8 cellular contexts compared by ENCODE assay signal in the genomic region with DNA sequence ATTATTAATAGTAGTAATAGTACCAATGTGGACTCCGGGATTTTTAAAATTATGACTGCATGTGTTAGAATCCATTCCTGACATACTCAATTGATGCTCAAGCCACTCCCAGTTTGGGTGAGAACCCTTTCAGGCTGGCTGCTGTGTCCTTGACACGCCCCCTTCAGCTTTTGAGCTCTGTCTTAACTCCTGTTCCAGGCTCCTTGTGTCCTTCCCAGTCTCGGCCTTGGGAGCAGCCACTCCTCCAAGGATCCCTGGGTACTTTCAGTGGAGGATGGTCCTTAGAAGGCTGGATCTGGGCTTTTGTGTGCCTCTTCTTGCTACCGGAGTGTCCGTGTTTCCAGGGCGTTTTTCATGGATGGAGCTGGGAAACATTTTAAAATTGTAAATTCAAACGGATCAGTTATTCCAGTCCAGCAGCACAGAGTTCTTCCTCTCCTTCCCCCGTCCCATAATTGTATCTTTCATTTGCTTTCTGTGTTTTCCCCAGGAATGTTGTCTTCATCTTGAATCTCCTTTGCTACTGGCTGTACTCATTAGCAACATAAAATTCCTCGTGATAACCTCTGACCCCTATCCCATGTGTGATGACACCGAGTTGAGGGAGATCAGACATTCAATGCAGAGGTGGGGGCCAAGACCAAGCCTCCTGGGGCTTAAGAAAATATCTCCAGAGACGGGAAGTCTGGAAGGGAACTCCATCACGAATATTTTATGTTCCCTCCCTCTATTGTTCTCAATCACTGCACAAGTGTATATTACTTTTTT. TPM values are rescaled to one million over a fixed set of nuclear protein-coding genes. Genes with fewer than 3 reads are reported as not detected.
A peak's percentile ranks its signal among the peaks of the same experiment; 100 is the strongest.
DNase-seq lines count a peak whose midpoint lies in the region; ATAC-seq and TF ChIP-seq lines count a peak whose summit lies in the region.

No MANE protein-coding gene starts in this region.

- TF ChIP-seq POLR2A in right lobe of liver (IDR thresholded peaks at IDR 0.05) = no peak

- DNase-seq in activated naive CD4-positive, alpha-beta T cell treated with anti-CD3 and anti-CD28 coated beads, Interleukin-2, amount 10 ng/mL, durations not matched to agents 7 days and 5 days = no peak
- DNase-seq in activated naive CD4-positive, alpha-beta T cell (lab: John Stamatoyannopoulos, UW) = no peak
- DNase-seq in right lobe of liver (no peak), type B pancreatic cell (ENCODE audit: extremely low spot score, unreplicated experiment) (no peak), HuH-7 (ENCODE audit: low spot score) (no peak), NK-92 (lab: John Stamatoyannopoulos, UW; ENCODE audit: unreplicated experiment) (no peak)

- CTCF ChIA-PET in activated naive CD4-positive, alpha-beta T cell treated with anti-CD3 and anti-CD28 coated beads, Interleukin-2, amount 10 ng/mL, durations not matched to agents 7 days and 5 days (lab: Charles Lee) = interaction anchor here (1.2 to 2.8 kb wide), 6 partner anchors 10 to 243 kb away, joined by 3 to 22 read pairs (median 4); a partner anchor contains a TSS

- peak overlapping the region; percentile 74 to 98 (median 77) for H3K4me3 ChIP-seq in right lobe of liver

- peak overlapping the region; percentile 72 for H3K4me3 Mint-ChIP-seq in activated naive CD4-positive, alpha-beta T cell treated with anti-CD3 and anti-CD28 coated beads, Interleukin-2, amount 10 ng/mL, durations not matched to agents 7 days and 5 days
- H3K4me3 Mint-ChIP-seq in type B pancreatic cell = peak overlapping the region; percentile 79

- ATAC-seq in right lobe of liver = no peak
- ATAC-seq in HG02678 (IDR thresholded peaks at IDR 0.05; ENCODE audit: unreplicated experiment) = no peak

- H3K36me3 ChIP-seq in right lobe of liver = peaks cover 0 to 6% (median 0%) of the 10 kb centered on the region in 4 donors

- H3K9me3 Mint-ChIP-seq in activated naive CD4-positive, alpha-beta T cell treated with anti-CD3 and anti-CD28 coated beads, Interleukin-2, amount 10 ng/mL, durations not matched to agents 7 days and 5 days = no peaks in the 10 kb centered on the region
- no peaks in the 10 kb centered on the region for H3K9me3 Mint-ChIP-seq in type B pancreatic cell

- H3K27ac Mint-ChIP-seq in activated naive CD4-positive, alpha-beta T cell treated with anti-CD3 and anti-CD28 coated beads, Interleukin-2, amount 10 ng/mL, durations not matched to agents 7 days and 5 days = peak overlapping the region; percentile 83
- peak overlapping the region; percentile 7 for H3K27ac Mint-ChIP-seq in type B pancreatic cell

- peaks cover 55% of the 10 kb centered on the region for H3K4me1 Mint-ChIP-seq in activated naive CD4-positive, alpha-beta T cell treated with anti-CD3 and anti-CD28 coated beads, Interleukin-2, amount 10 ng/mL, durations not matched to agents 7 days and 5 days
- H3K4me1 Mint-ChIP-seq in type B pancreatic cell (ENCODE audit: unreplicated experiment) = peaks cover 26% of the 10 kb centered on the region

- peaks cover 0 to 11% (median 0%) of the 10 kb centered on the region in 4 donors for H3K4me1 ChIP-seq in right lobe of liver

- no peaks in the 10 kb centered on the region for H3K27me3 ChIP-seq in right lobe of liver

- WGBS in right lobe of liver (ENCODE audit: insufficient coverage, low coverage, low lambda C conversion rate, missing lambda C conversion rate) = 47% methylated on average over 11 of the region's 12 CpGs

- peak overlapping the region; percentile 72 for H3K27ac ChIP-seq in angular gyrus (ENCODE audit: low read depth, low read length)
- peak overlapping the region; percentile 75 to 98 (median 76) for H3K27ac ChIP-seq in right lobe of liver

- no peaks in the 10 kb centered on the region for H3K9me3 ChIP-seq in right lobe of liver

- intact Hi-C loops in right lobe of liver (cut with DNase I) = no loop called here

- TF ChIP-seq CTCF in right lobe of liver (IDR thresholded peaks at IDR 0.05) (no peak), type B pancreatic cell (conservative IDR thresholded peaks at IDR 0.05) (no peak)

- no peaks in the 10 kb centered on the region for H3K27me3 Mint-ChIP-seq in activated naive CD4-positive, alpha-beta T cell treated with anti-CD3 and anti-CD28 coated beads, Interleukin-2, amount 10 ng/mL, durations not matched to agents 7 days and 5 days
- H3K27me3 Mint-ChIP-seq in type B pancreatic cell = no peaks in the 10 kb centered on the region

- H3K36me3 Mint-ChIP-seq in activated naive CD4-positive, alpha-beta T cell treated with anti-CD3 and anti-CD28 coated beads, Interleukin-2, amount 10 ng/mL, durations not matched to agents 7 days and 5 days = peaks cover 13% of the 10 kb centered on the region
- H3K36me3 Mint-ChIP-seq in type B pancreatic cell = peaks cover 7% of the 10 kb centered on the region

RNA-seq across cellular contexts. Expression of a gene that starts 40.0 kb away (rescaled TPM):
- 10 to 100 TPM in 4 of 6 experiments, 1 to 10 TPM in 2; 6.8 to 57.8 (median 20.8) TPM for total RNA-seq in right lobe of liver
- total RNA-seq in type B pancreatic cell (ENCODE audit: low replicate concordance) = 14.0 and 30.2 TPM in 2 replicates
